9 cellular contexts compared by ENCODE assay signal in the genomic region with DNA sequence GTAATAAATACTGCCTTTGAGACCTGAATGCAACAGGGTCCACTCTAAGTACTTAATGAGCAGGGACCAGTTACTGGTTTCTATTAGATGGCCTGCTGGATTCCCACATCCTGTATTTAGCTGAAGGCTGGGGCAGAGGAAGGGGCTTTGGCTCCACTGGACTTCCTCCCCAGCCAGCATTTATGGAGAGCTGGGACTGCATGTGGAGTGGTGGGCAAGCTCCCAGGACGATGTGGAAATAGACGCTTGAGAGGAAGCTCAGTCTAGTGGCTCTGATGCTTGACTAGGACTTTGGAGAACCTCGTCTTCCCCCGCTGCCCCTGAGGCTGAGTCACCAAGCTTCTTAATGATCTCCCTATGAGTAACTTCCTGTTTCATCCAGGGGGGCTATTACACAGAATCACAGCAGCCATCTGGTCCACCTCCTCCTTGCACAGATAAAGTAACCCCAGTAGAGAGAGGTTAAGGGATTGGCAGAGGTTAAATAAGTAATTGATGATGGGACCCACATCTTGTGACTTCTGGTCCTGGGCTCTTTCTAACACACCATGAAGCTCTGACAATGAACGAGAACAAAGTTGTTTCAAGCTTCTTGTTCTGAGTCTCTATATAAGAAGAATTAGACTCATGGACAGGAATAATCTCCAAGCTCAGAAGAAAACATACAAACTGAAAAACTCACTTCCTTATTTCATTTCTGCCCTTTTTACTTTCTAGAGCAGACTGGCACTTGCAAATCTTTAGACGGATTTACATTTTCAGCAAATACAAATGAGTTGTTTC.
DNase-seq lines count a peak whose midpoint lies in the region; ATAC-seq and TF ChIP-seq lines count a peak whose summit lies in the region.
"Had no signal": no experiment of that assay in that cellular context is flagged by ENCODE, and none has a peak within 500 bp of the region (broad histone marks: within the 10 kb centered on the region; RNA-seq: fewer than 3 reads in every experiment).

No MANE protein-coding gene starts in this region.

- H3K36me3 ChIP-seq in CD4-positive, CD25-positive, alpha-beta regulatory T cell (ENCODE audit: control insufficient read depth, insufficient read depth, low read length), result no peaks in the 10 kb centered on the region
- no peaks in the 10 kb centered on the region for H3K36me3 ChIP-seq in colonic mucosa
- no peaks in the 10 kb centered on the region for H3K36me3 ChIP-seq in uterus

- no peak for TF ChIP-seq CTCF in colonic mucosa (IDR thresholded peaks at IDR 0.05)
- TF ChIP-seq CTCF in uterus (IDR thresholded peaks at IDR 0.05), result no peak

- H3K36me3 Mint-ChIP-seq in CD4-positive, CD25-positive, alpha-beta regulatory T cell, result no peaks in the 10 kb centered on the region

- peaks cover 17% of the 10 kb centered on the region for H3K27me3 Mint-ChIP-seq in CD4-positive, CD25-positive, alpha-beta regulatory T cell

- peak overlapping the region in 1 of 3 donors; percentile 32 for H3K27ac Mint-ChIP-seq in CD4-positive, CD25-positive, alpha-beta regulatory T cell

- peaks cover 2% of the 10 kb centered on the region for H3K27me3 ChIP-seq in CD4-positive, CD25-positive, alpha-beta regulatory T cell (ENCODE audit: control insufficient read depth, insufficient read depth, low read length)
- no peaks in the 10 kb centered on the region for H3K27me3 ChIP-seq in colonic mucosa
- no peaks in the 10 kb centered on the region for H3K27me3 ChIP-seq in uterus

- peak in 1 of 3 donors; percentile 24 for DNase-seq in CD4-positive, CD25-positive, alpha-beta regulatory T cell
- DNase-seq in OCI-M1 (lab: John Stamatoyannopoulos, UW) (peak; percentile 27), colonic mucosa (peak; percentile 45), midbrain (lab: John Stamatoyannopoulos, UW) (peak; percentile 20), uterus (peak; percentile 73 to 84), NCI-H345 (lab: John Stamatoyannopoulos, UW) (no peak)

- H3K9me3 Mint-ChIP-seq in CD4-positive, CD25-positive, alpha-beta regulatory T cell, result no peaks in the 10 kb centered on the region

- TF ChIP-seq POLR2A in uterus (IDR thresholded peaks at IDR 0.05), result no peak

- peaks cover 0 to 13% (median 3%) of the 10 kb centered on the region in 4 donors for H3K4me1 Mint-ChIP-seq in CD4-positive, CD25-positive, alpha-beta regulatory T cell

- ATAC-seq in CD4-positive, CD25-positive, alpha-beta regulatory T cell (ENCODE audit: low read depth in 2 of 2), result peak; percentile 65 to 66
- peak; percentile 78 for ATAC-seq in GM18870 (IDR thresholded peaks at IDR 0.05; ENCODE audit: unreplicated experiment)
- peak; percentile 75 for ATAC-seq in HG02981 (IDR thresholded peaks at IDR 0.05; ENCODE audit: unreplicated experiment)

- H3K4me3 Mint-ChIP-seq in CD4-positive, CD25-positive, alpha-beta regulatory T cell, result no peak overlapping the region

- H3K9me3 ChIP-seq in CD4-positive, CD25-positive, alpha-beta regulatory T cell (ENCODE audit: control insufficient read depth in 2 of 2, low read length in 2 of 2), result no peaks in the 10 kb centered on the region
- no peaks in the 10 kb centered on the region for H3K9me3 ChIP-seq in colonic mucosa
- no peaks in the 10 kb centered on the region for H3K9me3 ChIP-seq in uterus

- H3K27ac ChIP-seq in CD4-positive, CD25-positive, alpha-beta regulatory T cell (ENCODE audit: insufficient read depth, low read length, poor library complexity, severe bottlenecking), result no peak overlapping the region
- H3K27ac ChIP-seq in colonic mucosa, result peak overlapping the region; percentile 25
- H3K27ac ChIP-seq in uterus, result peak overlapping the region in 1 of 2 donors; percentile 35
- H3K27ac ChIP-seq: VCaP had no signal

- intact Hi-C loops in colonic mucosa (cut with DNase I) (no loop called here), uterus (cut with DNase I; ENCODE audit: low total_unique reads) (no loop called here)

- H3K4me3 ChIP-seq in CD4-positive, CD25-positive, alpha-beta regulatory T cell (ENCODE audit: low read depth, low read length), result no peak overlapping the region
- H3K4me3 ChIP-seq in colonic mucosa (no peak overlapping the region), uterus (no peak overlapping the region)

- H3K4me1 ChIP-seq in CD4-positive, CD25-positive, alpha-beta regulatory T cell (ENCODE audit: control insufficient read depth, insufficient read depth, low read length, poor library complexity, severe bottlenecking), result no peaks in the 10 kb centered on the region
- H3K4me1 ChIP-seq in colonic mucosa, result peaks cover 1% of the 10 kb centered on the region
- H3K4me1 ChIP-seq in uterus, result no peaks in the 10 kb centered on the region

- no peak overlapping the region for H3K9ac ChIP-seq in colonic mucosa (ENCODE audit: low read depth in 2 of 2, low read length in 2 of 2)
